8 cellular contexts compared by ENCODE assay signal in genomic region chr2:216283038-216283900, GRCh38.
A peak's percentile ranks its signal among the peaks of the same experiment; 100 is the strongest.
DNase-seq lines count a peak whose midpoint lies in the region; ATAC-seq and TF ChIP-seq lines count a peak whose summit lies in the region.

No MANE protein-coding gene starts in this region.

- no peak overlapping the region for H3K4me3 ChIP-seq in fibroblast of the aortic adventitia (ENCODE audit: low read depth, low read length)

- DNase-seq in AG09319 (ENCODE audit: extremely low read depth, low read depth) = no peak
- DNase-seq in GM19240 (ENCODE audit: insufficient read length, low spot score) = peak; percentile 26
- peak; percentile 9 for DNase-seq in NCI-H460 (ENCODE audit: extremely low read depth, low read depth)
- no peak for DNase-seq in fibroblast of the aortic adventitia (ENCODE audit: low read depth)
- no peak for DNase-seq in activated CD8-positive, alpha-beta memory T cell treated with anti-CD3 and anti-CD28 coated beads for 24 hours
- no peak for DNase-seq in stimulated activated naive CD4-positive, alpha-beta T cell treated with Interleukin-2 at 50 U/mL for 16 hours (lab: John Stamatoyannopoulos, UW)
- DNase-seq in NCI-H1930 (lab: John Stamatoyannopoulos, UW) = no peak

- TF ChIP-seq CTCF in AG09319 (IDR thresholded peaks at IDR 0.05; ENCODE audit: low read depth, low read length) (peak; percentile 23), fibroblast of the aortic adventitia (IDR thresholded peaks at IDR 0.05; ENCODE audit: insufficient read depth, low read length) (peak; percentile 14)

- no peak for ATAC-seq in GM19397 (IDR thresholded peaks at IDR 0.05; ENCODE audit: unreplicated experiment)

Comparison
In these comparisons a context has a peak if more than half of its experiments do, and no peak if none do; other contexts are left out.
1. DNase-seq: peak in GM19240 (single experiment) and NCI-H460 (single experiment); none in AG09319 (single experiment), fibroblast of the aortic adventitia (single experiment), activated CD8-positive, alpha-beta memory T cell treated with anti-CD3 and anti-CD28 coated beads for 24 hours (single experiment), stimulated activated naive CD4-positive, alpha-beta T cell treated with Interleukin-2 at 50 U/mL for 16 hours (single experiment) and NCI-H1930 (0 of 2).